In genomic region chr14:32635103-32635719, GRCh38 we compare ENCODE assay signal across 9 cellular contexts.
DNase-seq lines count a peak whose midpoint lies in the region; ATAC-seq, FAIRE-seq and TF ChIP-seq lines count a peak whose summit lies in the region.
"Had no signal": no experiment of that assay in that cellular context is flagged by ENCODE, and none has a peak within 500 bp of the region (broad histone marks: within the 10 kb centered on the region; RNA-seq: fewer than 3 reads in every experiment).

No MANE protein-coding gene starts in this region.

- peak overlapping the region; percentile 73 for H3K4me3 Mint-ChIP-seq in HFFc6
- H3K4me3 Mint-ChIP-seq in stimulated activated naive CD8-positive, alpha-beta T cell treated with anti-CD3 and anti-CD28 coated beads, Interleukin-15, amount 100 ng/mL, for 72 hours: no peak overlapping the region

- no peak for TF ChIP-seq RAD21 in K562 (CRISPR knock-in tag; conservative IDR thresholded peaks at IDR 0.05 in 1 of 2, IDR thresholded peaks at IDR 0.05 in 1 of 2)

- H3K9me3 Mint-ChIP-seq in HFFc6: no peaks in the 10 kb centered on the region
- H3K9me3 Mint-ChIP-seq in stimulated activated naive CD8-positive, alpha-beta T cell treated with anti-CD3 and anti-CD28 coated beads, Interleukin-15, amount 100 ng/mL, for 72 hours: no peaks in the 10 kb centered on the region

- H3K27me3 ChIP-seq in K562 (ENCODE audit: control insufficient read depth in 2 of 2, insufficient read depth in 2 of 2, low read length in 2 of 2): no peaks in the 10 kb centered on the region

- H3K27ac ChIP-seq in K562 (ENCODE audit: extremely low read depth, low read depth, low read length): no peak overlapping the region
- H3K27ac ChIP-seq in kidney (ENCODE audit: low read depth in 2 of 2, low read length in 2 of 2): no peak overlapping the region

- POLR2A ChIA-PET in K562 (lab: Yijun Ruan, JAX): no interaction called here

- no peaks in the 10 kb centered on the region for H3K79me2 ChIP-seq in K562 (ENCODE audit: control insufficient read depth, insufficient read depth, low read length)

- no peaks in the 10 kb centered on the region for H3K36me3 Mint-ChIP-seq in HFFc6 (ENCODE audit: low read depth)

- DNase-seq in ACHN: peak; percentile 35
- peak; percentile 34 for DNase-seq in HFFc6
- no peak for DNase-seq in K562 (ENCODE audit: extremely low read depth in 1 of 4, low spot score in 3 of 4)
- no peak for DNase-seq in kidney
- DNase-seq in stimulated activated naive CD8-positive, alpha-beta T cell treated with anti-CD3 and anti-CD28 coated beads, Interleukin-15, amount 100 ng/mL, for 72 hours: no peak
- no peak for DNase-seq in activated effector memory CD4-positive, alpha-beta T cell treated with anti-CD3 and anti-CD28 coated beads, Interleukin-2, amount 50 U/mL, for 16 hours
- DNase-seq: COR-L47 had no signal

- H3K27ac Mint-ChIP-seq in HFFc6: peak overlapping the region; percentile 30; the same call in 1 of the 2 replicates
- H3K27ac Mint-ChIP-seq in stimulated activated naive CD8-positive, alpha-beta T cell treated with anti-CD3 and anti-CD28 coated beads, Interleukin-15, amount 100 ng/mL, for 72 hours: no peak overlapping the region

- no peak overlapping the region for H3K4me3 ChIP-seq in K562
- peak overlapping the region; percentile 12 to 49 for H3K4me3 ChIP-seq in kidney (ENCODE audit: low read length in 2 of 2)

- no peak for TF ChIP-seq CTCF in HFFc6 (IDR thresholded peaks at IDR 0.05)
- TF ChIP-seq CTCF in K562 (IDR thresholded peaks at IDR 0.05 in 2 of 3, conservative IDR thresholded peaks at IDR 0.05 in 1 of 3; ENCODE audit: insufficient read depth in 2 of 3, low read depth in 1 of 3, low read length in 3 of 3): no peak
- no peak for TF ChIP-seq CTCF in kidney (IDR thresholded peaks at IDR 0.05; ENCODE audit: borderline replicate concordance, extremely low read depth, insufficient read depth)

- no peak for TF ChIP-seq POLR2A in K562 (conservative IDR thresholded peaks at IDR 0.05)

- H3K9me3 ChIP-seq in K562 (replicated peaks; ENCODE audit: control insufficient read depth, insufficient read depth, low read depth, low read length) (no peaks in the 10 kb centered on the region), kidney (ENCODE audit: control insufficient read depth in 1 of 2, low read length in 2 of 2) (no peaks in the 10 kb centered on the region)

- ATAC-seq in K562 (no peak), HG02840 (IDR thresholded peaks at IDR 0.05; ENCODE audit: low FRiP score, unreplicated experiment) (no peak), HG03175 (IDR thresholded peaks at IDR 0.05; ENCODE audit: unreplicated experiment) (no peak)
- no peak for ATAC-seq in stimulated activated naive CD8-positive, alpha-beta T cell treated with anti-CD3 and anti-CD28 coated beads, Interleukin-15, amount 100 ng/mL, for 72 hours

- H3K9ac ChIP-seq in K562 (ENCODE audit: insufficient read depth in 1 of 2, low read depth in 2 of 2, low read length in 2 of 2) (no peak overlapping the region), kidney (ENCODE audit: low read length in 2 of 2) (no peak overlapping the region)

- in situ Hi-C loops in ACHN (cut with HindIII; ENCODE audit: low pct_ligation_motif_present, low pct_unique_long_range_greater_than_20kb, low sequenced_read_pairs): no loop called here
- in situ Hi-C loops in K562 (cut with MboI): no loop called here

- CTCF ChIA-PET in K562 (lab: Yijun Ruan, JAX; ENCODE audit: low intra/inter-chr PET ratio): no interaction called here

- no peaks in the 10 kb centered on the region for H3K4me1 ChIP-seq in K562 (replicated peaks in 1 of 2; ENCODE audit: control insufficient read depth in 2 of 2, insufficient read depth in 2 of 2, low read length in 2 of 2)
- no peaks in the 10 kb centered on the region for H3K4me1 ChIP-seq in kidney (ENCODE audit: control insufficient read depth in 1 of 2, insufficient read depth in 1 of 2, low read depth in 1 of 2, low read length in 2 of 2)

- no peaks in the 10 kb centered on the region; the same call in none of the 2 replicates for H3K27me3 Mint-ChIP-seq in HFFc6 (ENCODE audit: insufficient read depth)
- H3K27me3 Mint-ChIP-seq in stimulated activated naive CD8-positive, alpha-beta T cell treated with anti-CD3 and anti-CD28 coated beads, Interleukin-15, amount 100 ng/mL, for 72 hours: no peaks in the 10 kb centered on the region

- intact Hi-C loops in K562 (cut with micrococcal nuclease): no loop called here
- intact Hi-C loops in kidney (cut with DNase I): no loop called here

- peaks cover 37% of the 10 kb centered on the region for H3K4me1 Mint-ChIP-seq in HFFc6 (ENCODE audit: low read depth)
- no peaks in the 10 kb centered on the region for H3K4me1 Mint-ChIP-seq in stimulated activated naive CD8-positive, alpha-beta T cell treated with anti-CD3 and anti-CD28 coated beads, Interleukin-15, amount 100 ng/mL, for 72 hours

- WGBS in K562 (ENCODE audit: insufficient coverage, low coverage, missing lambda C conversion rate): 0% methylated on average over 2 of the region's 2 CpGs

- no peaks in the 10 kb centered on the region for H3K9me1 ChIP-seq in K562 (ENCODE audit: control insufficient read depth, insufficient read depth, low read length)

- FAIRE-seq in K562 (lab: Jason Lieb, UNC) (no peak), kidney (lab: Jason Lieb, UNC) (peak; percentile 55)

- no peak overlapping the region for H2AFZ ChIP-seq in K562 (ENCODE audit: low read depth, low read length)

- no peaks in the 10 kb centered on the region for H3K36me3 ChIP-seq in K562 (ENCODE audit: control insufficient read depth, insufficient read depth, low read length)
- H3K36me3 ChIP-seq in kidney (ENCODE audit: control insufficient read depth in 1 of 2, insufficient read depth in 2 of 2, low read length in 2 of 2): no peaks in the 10 kb centered on the region

- no TSS peak for BruUV-seq in K562 (replicated peaks; lab: Mats Ljungman, UMichigan)

- no peak for TF ChIP-seq EP300 in K562 (IDR thresholded peaks at IDR 0.05; ENCODE audit: low read length)

- no peak overlapping the region for H3K4me2 ChIP-seq in K562 (ENCODE audit: insufficient read depth, low read length)

- no peaks in the 10 kb centered on the region for H4K20me1 ChIP-seq in K562 (replicated peaks; ENCODE audit: control insufficient read depth, insufficient read depth, low read length)

TF ChIP-seq in K562, 482 proteins besides CTCF, POLR2A, EP300 and RAD21:
- TF ChIP-seq TFE3 (CRISPR knock-in tag; IDR thresholded peaks at IDR 0.05) (0 out of 2 replicates have a peak, but pooled peaks have one; percentile 4), NCOA4 (IDR thresholded peaks at IDR 0.05; ENCODE audit: partially characterized antibody) (no peak)

Comparison
In these comparisons a context has a peak if more than half of its experiments do, and no peak if none do; other contexts are left out.
1. DNase-seq: peak in ACHN (single experiment) and HFFc6 (single experiment); none in K562 (0 of 4), kidney (single experiment), stimulated activated naive CD8-positive, alpha-beta T cell treated with anti-CD3 and anti-CD28 coated beads, Interleukin-15, amount 100 ng/mL, for 72 hours (0 of 2) and activated effector memory CD4-positive, alpha-beta T cell treated with anti-CD3 and anti-CD28 coated beads, Interleukin-2, amount 50 U/mL, for 16 hours (single experiment).